ENCODE assay signal across 14 cellular contexts in the genomic region with DNA sequence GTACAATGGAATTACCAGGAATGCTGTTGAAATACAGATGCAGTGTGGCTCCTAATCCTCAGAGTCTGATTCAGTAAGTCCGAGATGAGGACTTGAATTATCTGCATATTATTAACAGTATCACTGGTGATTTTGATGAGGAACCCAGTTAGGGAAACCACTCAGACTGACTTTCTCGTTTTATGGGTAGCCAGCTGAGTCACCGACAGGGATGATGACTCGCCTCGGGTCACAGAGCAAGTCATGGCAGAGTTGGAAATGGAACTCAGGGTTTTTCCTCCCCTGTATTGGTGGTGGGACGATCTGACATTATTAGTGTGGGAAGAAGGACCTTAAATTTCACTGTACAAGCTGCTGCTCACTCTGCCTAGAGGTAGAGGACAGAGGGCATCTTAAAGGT. TPM values are rescaled to one million over a fixed set of nuclear protein-coding genes. Genes with fewer than 3 reads are reported as not detected.
A peak's percentile ranks its signal among the peaks of the same experiment; 100 is the strongest.
DNase-seq lines count a peak whose midpoint lies in the region; ATAC-seq, FAIRE-seq and TF ChIP-seq lines count a peak whose summit lies in the region.
"Had no signal": no experiment of that assay in that cellular context is flagged by ENCODE, and none has a peak within 500 bp of the region (broad histone marks: within the 10 kb centered on the region; RNA-seq: fewer than 3 reads in every experiment).

No MANE protein-coding gene starts in this region.

- under 1% methylated on average over 6 of the region's 6 CpGs for WGBS in K562 (ENCODE audit: insufficient coverage, low coverage, missing lambda C conversion rate)
- WGBS in HepG2 (ENCODE audit: low lambda C conversion rate): 0% methylated on average over 4 of the region's 6 CpGs

- peak; percentile 37 for DNase-seq in NOMO-1 treated with DMSO at 0.1 percent for 48 hours (lab: John Stamatoyannopoulos, UW; ENCODE audit: unreplicated experiment)
- DNase-seq in NOMO-1 treated with dmso at 0.1 percent for 144 hours (lab: John Stamatoyannopoulos, UW; ENCODE audit: unreplicated experiment): no peak
- peak; percentile 85 for DNase-seq in M059J (ENCODE audit: low read depth)
- peak in 2 of 4 experiments; percentile 53 to 70 for DNase-seq in K562 (ENCODE audit: extremely low read depth in 1 of 4, low spot score in 3 of 4)
- no peak for DNase-seq in osteoblast (ENCODE audit: insufficient read length, low spot score, missing footprints)
- no peak for DNase-seq in GM19239 (ENCODE audit: insufficient read length, low spot score)
- DNase-seq in NCI-H1694 treated with DMSO at 0.1 percent for 48 hours (lab: John Stamatoyannopoulos, UW): no peak
- no peak for DNase-seq in HepG2 (ENCODE audit: low spot score)
- DNase-seq: activated effector memory CD4-positive, alpha-beta T cell treated with anti-CD3 and anti-CD28 coated beads, Interleukin-2, amount 50 U/mL, for 16 hours; GDM1; H9; NCI-H1092 treated with DMSO at 0.1 percent for 48 hours; T-helper 9 cell had no signal

- H3K27ac ChIP-seq in K562 (ENCODE audit: extremely low read depth, low read depth, low read length) (peak overlapping the region; percentile 86), osteoblast (ENCODE audit: low read depth, low read length) (peak overlapping the region; percentile 58), HepG2 (ENCODE audit: extremely low read length, insufficient read depth, low read length) (no peak overlapping the region)

- intact Hi-C loops in K562 (cut with micrococcal nuclease): loop anchor here (2.0 to 10.0 kb wide), 2 partner anchors 89 to 495 kb away; no protein-coding TSS in a partner anchor
- intact Hi-C loops in HepG2 (cut with micrococcal nuclease; ENCODE audit: unreplicated experiment): no loop called here

- in situ Hi-C loops in K562 (cut with MboI): loop anchor here (5.0 to 25.0 kb wide), 4 partner anchors 85 to 685 kb away; no protein-coding TSS in a partner anchor
- in situ Hi-C loops in HepG2 (cut with HindIII; ENCODE audit: extremely low pct_ligation_motif_present, low pct_unique_long_range_greater_than_20kb): loop anchor here (25.0 kb wide), 1 partner anchor 498 kb away; no protein-coding TSS in a partner anchor

- H4K20me1 ChIP-seq in K562 (replicated peaks; ENCODE audit: control insufficient read depth, insufficient read depth, low read length): no peaks in the 10 kb centered on the region
- no peaks in the 10 kb centered on the region for H4K20me1 ChIP-seq in osteoblast (ENCODE audit: insufficient read depth, low read length)
- no peaks in the 10 kb centered on the region for H4K20me1 ChIP-seq in HepG2 (ENCODE audit: insufficient read depth, low read length)

- TF ChIP-seq CTCF in K562 (IDR thresholded peaks at IDR 0.05 in 2 of 3, conservative IDR thresholded peaks at IDR 0.05 in 1 of 3; ENCODE audit: insufficient read depth in 2 of 3, low read depth in 1 of 3, low read length in 3 of 3): no peak
- no peak for TF ChIP-seq CTCF in osteoblast (IDR thresholded peaks at IDR 0.05; ENCODE audit: extremely low read depth, low read depth, low read length)
- TF ChIP-seq CTCF in HepG2 (CRISPR knock-in tag; IDR thresholded peaks at IDR 0.05): no peak

- H3K9me1 ChIP-seq in K562 (ENCODE audit: control insufficient read depth, insufficient read depth, low read length): no peaks in the 10 kb centered on the region

- H3K4me3 ChIP-seq in K562 (no peak overlapping the region), osteoblast (ENCODE audit: insufficient read depth, low read length) (no peak overlapping the region), HepG2 (replicated peaks in 1 of 3; ENCODE audit: insufficient read depth in 1 of 3, low read depth in 2 of 3, low read length in 3 of 3) (no peak overlapping the region)

- H3K9ac ChIP-seq in K562 (ENCODE audit: insufficient read depth in 1 of 2, low read depth in 2 of 2, low read length in 2 of 2): peak overlapping the region in 1 of 2 experiments; percentile 65; a peak in 2 of 4 replicates
- no peak overlapping the region for H3K9ac ChIP-seq in HepG2 (ENCODE audit: insufficient read depth, low read depth, low read length)

- CTCF ChIA-PET in K562 (lab: Yijun Ruan, JAX; ENCODE audit: low intra/inter-chr PET ratio): interaction anchor here (0.7 to 6.5 kb wide), 2 partner anchors 249 to 263 kb away, joined by 3 to 39 read pairs; no protein-coding TSS in a partner anchor
- CTCF ChIA-PET in HepG2 (lab: Yijun Ruan, JAX; ENCODE audit: low intra/inter-chr PET ratio, low total read pairs): no interaction called here

- no peaks in the 10 kb centered on the region for H3K79me2 ChIP-seq in K562 (ENCODE audit: control insufficient read depth, insufficient read depth, low read length)
- H3K79me2 ChIP-seq in osteoblast (ENCODE audit: insufficient read depth, low read length): no peaks in the 10 kb centered on the region
- H3K79me2 ChIP-seq in HepG2 (ENCODE audit: insufficient read depth, low read length): no peaks in the 10 kb centered on the region

- H3K4me2 ChIP-seq in K562 (ENCODE audit: insufficient read depth, low read length): peak overlapping the region; percentile 72
- no peak overlapping the region for H3K4me2 ChIP-seq in osteoblast (ENCODE audit: insufficient read depth, low read length)
- no peak overlapping the region for H3K4me2 ChIP-seq in HepG2 (ENCODE audit: low read depth, low read length)

- H2AFZ ChIP-seq in K562 (ENCODE audit: low read depth, low read length): peak overlapping the region; percentile 76
- no peak overlapping the region for H2AFZ ChIP-seq in osteoblast (ENCODE audit: low read length)
- no peak overlapping the region for H2AFZ ChIP-seq in HepG2 (ENCODE audit: low read length)

- FAIRE-seq in K562 (lab: Jason Lieb, UNC) (peak; percentile 80), GM19239 (lab: Jason Lieb, UNC) (no peak), HepG2 (lab: Jason Lieb, UNC) (no peak)
- FAIRE-seq: A204.1 had no signal

- H3K36me3 ChIP-seq in K562 (ENCODE audit: control insufficient read depth, insufficient read depth, low read length): no peaks in the 10 kb centered on the region; the same call in 2 of the 3 replicates
- H3K36me3 ChIP-seq in osteoblast (ENCODE audit: insufficient read depth, low read length): no peaks in the 10 kb centered on the region
- H3K36me3 ChIP-seq in HepG2 (replicated peaks in 1 of 2; ENCODE audit: control insufficient read depth in 1 of 2, insufficient read depth in 2 of 2, low read length in 2 of 2): no peaks in the 10 kb centered on the region

- TF ChIP-seq EP300 in K562 (IDR thresholded peaks at IDR 0.05; ENCODE audit: low read length) (no peak), HepG2 (IDR thresholded peaks at IDR 0.05; ENCODE audit: low read depth in 2 of 2, low read length in 2 of 2) (no peak), HepG2 (CRISPR knock-in tag; IDR thresholded peaks at IDR 0.05; ENCODE audit: borderline replicate concordance) (no peak)

- BruUV-seq in K562 (replicated peaks; lab: Mats Ljungman, UMichigan) (no TSS peak), HepG2 (replicated peaks; lab: Mats Ljungman, UMichigan) (no TSS peak)

- H3K9me3 ChIP-seq in K562 (replicated peaks; ENCODE audit: control insufficient read depth, insufficient read depth, low read depth, low read length) (no peaks in the 10 kb centered on the region), osteoblast (ENCODE audit: low read depth, low read length) (no peaks in the 10 kb centered on the region), HepG2 (ENCODE audit: low read length) (no peaks in the 10 kb centered on the region)

- no peaks in the 10 kb centered on the region for H3K27me3 ChIP-seq in K562 (ENCODE audit: control insufficient read depth in 2 of 2, insufficient read depth in 2 of 2, low read length in 2 of 2)
- no peaks in the 10 kb centered on the region for H3K27me3 ChIP-seq in osteoblast (ENCODE audit: insufficient read depth, low read length)
- no peaks in the 10 kb centered on the region for H3K27me3 ChIP-seq in HepG2 (ENCODE audit: control insufficient read depth in 1 of 2, insufficient read depth in 2 of 2, low read length in 2 of 2)

- TF ChIP-seq RAD21 in K562 (CRISPR knock-in tag; conservative IDR thresholded peaks at IDR 0.05 in 1 of 2, IDR thresholded peaks at IDR 0.05 in 1 of 2) (no peak), HepG2 (CRISPR knock-in tag; IDR thresholded peaks at IDR 0.05) (no peak)

- H3K4me1 ChIP-seq in K562 (replicated peaks in 1 of 2; ENCODE audit: control insufficient read depth in 2 of 2, insufficient read depth in 2 of 2, low read length in 2 of 2): peaks cover 32 to 49% of the 10 kb centered on the region in 2 experiments; a peak in 4 of 5 replicates
- H3K4me1 ChIP-seq in osteoblast (ENCODE audit: insufficient read depth, low read length): peaks cover 27% of the 10 kb centered on the region
- no peaks in the 10 kb centered on the region for H3K4me1 ChIP-seq in HepG2 (ENCODE audit: insufficient read depth, low read length)

- TF ChIP-seq POLR2A in K562 (conservative IDR thresholded peaks at IDR 0.05) (no peak), HepG2 (IDR thresholded peaks at IDR 0.05; ENCODE audit: insufficient read depth in 1 of 2, low read depth in 2 of 2, low read length in 2 of 2) (no peak)

- POLR2A ChIA-PET in K562 (lab: Yijun Ruan, JAX): interaction anchor here (2.0 to 2.4 kb wide), 3 partner anchors 231 to 257 kb away, joined by 6 to 8 read pairs (median 7); no protein-coding TSS in a partner anchor
- POLR2A ChIA-PET in HepG2 (lab: Yijun Ruan, JAX): no interaction called here

- ATAC-seq in K562: peak; percentile 60
- ATAC-seq in HepG2: no peak

RNA-seq across cellular contexts. Expression of gene RTL9, which starts 51.3 kb away (rescaled TPM):
- total RNA-seq in M059J (2014; rRNA removed; shearing (Covaris generic)): 0.02 and 0.12 TPM in 2 replicates
- total RNA-seq in K562 (2011; cell fraction: chromatin; rRNA removed; ENCODE audit: low replicate concordance): 0.16 and 0.26 TPM in 2 replicates
- under 0.01 TPM in 1 of 2 replicates, not detected in the other for total RNA-seq in K562 (2011; cell fraction: nucleolus; rRNA removed)
- total RNA-seq in K562 (2011; cell fraction: nucleoplasm; rRNA removed): 0.15 TPM in 2 replicates
- total RNA-seq in K562 (2014; rRNA removed) (0.04 and 0.05 TPM in 2 replicates), K562 (2014; rRNA removed; fragmentation: Illumina TruSeq; extraction: Trizol) (0.10 and 0.11 TPM in 2 replicates), K562 (2015; rRNA removed; fragmentation: Illumina TruSeq; extraction: Trizol) (0.04 TPM in 1 of 2 replicates, not detected in the other), K562 (2021) (0.16 and 0.31 TPM in 2 replicates), osteoblast (0.59 and 0.72 TPM in 2 replicates), HepG2 (2016; rRNA removed; fragmentation: Illumina TruSeq; extraction: Trizol) (0.02 and 0.15 TPM in 2 replicates)
- polyA plus RNA-seq in K562 (2011; rRNA removed) (0.03 and 0.35 TPM in 2 replicates), K562 (2014; fragmentation: Illumina TruSeq; extraction: Trizol) (0.18 and 0.22 TPM in 2 replicates), K562 (2014; fragmentation: Nextera tagmentation; extraction: Ambion mirVana) (under 1 TPM in 1 of 2 experiments, not detected in 1; 0.06 TPM), K562 (2014; rRNA removed) (0.11 and 0.21 TPM in 2 replicates), HepG2 (2011; rRNA removed) (0.01 TPM in 1 of 2 replicates, not detected in the other)
- polyA plus RNA-seq in K562 (2011; cell fraction: cytosol; rRNA removed): 0.06 and 0.52 TPM in 2 replicates
- 0.10 and 1.2 TPM in 2 replicates for polyA plus RNA-seq in K562 (2011; cell fraction: nucleus; rRNA removed)
- 0.08 and 0.17 TPM in 2 replicates for polyA plus RNA-seq in K562 (2012)
- 0.25 TPM in 1 of 2 replicates, not detected in the other for polyA minus RNA-seq in K562 (2011; rRNA and poly(A)+ RNA removed)
- polyA minus RNA-seq in K562 (2011; cell fraction: cytosol; rRNA and poly(A)+ RNA removed): 0.38 TPM in 1 of 2 replicates, not detected in the other
- 0.13 TPM in 1 of 2 replicates, not detected in the other for polyA minus RNA-seq in K562 (2011; cell fraction: nucleus; rRNA and poly(A)+ RNA removed)
- not detected in 2 replicates for total RNA-seq in HepG2 (2016; cell fraction: cytosol; rRNA removed; fragmentation: Illumina TruSeq; extraction: Trizol; ENCODE audit: low read depth)
- total RNA-seq in HepG2 (2016; cell fraction: insoluble cytoplasmic fraction; rRNA removed; fragmentation: Illumina TruSeq; extraction: Trizol): 0.02 TPM in 1 of 2 replicates, not detected in the other
- not detected in 2 replicates for total RNA-seq in HepG2 (2016; cell fraction: membrane; rRNA removed; fragmentation: Illumina TruSeq; extraction: Trizol)
- total RNA-seq in HepG2 (2016; cell fraction: nucleus; rRNA removed; fragmentation: Illumina TruSeq; extraction: Trizol): 0.06 TPM in 1 of 2 replicates, not detected in the other
- 0.01 TPM in 1 of 2 replicates, not detected in the other for polyA plus RNA-seq in HepG2 (2011; cell fraction: cytosol; rRNA removed)
- not detected in 2 replicates for polyA plus RNA-seq in HepG2 (2011; cell fraction: nucleus; rRNA removed)
- not detected in 2 replicates for polyA plus RNA-seq in HepG2 (2012)
- not detected in 2 replicates for polyA plus RNA-seq in HepG2 (2016; cell fraction: cytosol; fragmentation: Illumina TruSeq; extraction: Trizol; ENCODE audit: low read depth)
- 0.04 TPM in 2 replicates for polyA plus RNA-seq in HepG2 (2016; cell fraction: insoluble cytoplasmic fraction; fragmentation: Illumina TruSeq; extraction: Trizol; ENCODE audit: low read depth)
- 0.03 TPM in 1 of 2 replicates, not detected in the other for polyA plus RNA-seq in HepG2 (2016; cell fraction: membrane; fragmentation: Illumina TruSeq; extraction: Trizol; ENCODE audit: low read depth)
- polyA plus RNA-seq in HepG2 (2016; cell fraction: nucleus; fragmentation: Illumina TruSeq; extraction: Trizol; ENCODE audit: insufficient read depth, low read depth): 0.11 and 0.16 TPM in 2 replicates
- 0.02 TPM in 1 of 2 replicates, not detected in the other for polyA minus RNA-seq in HepG2 (2011; rRNA and poly(A)+ RNA removed; ENCODE audit: low replicate concordance)
- polyA minus RNA-seq in HepG2 (2011; cell fraction: cytosol; rRNA and poly(A)+ RNA removed): not detected in 2 replicates
- not detected in 2 replicates for polyA minus RNA-seq in HepG2 (2011; cell fraction: nucleus; rRNA and poly(A)+ RNA removed)

Comparison
In these comparisons a context has a peak if more than half of its experiments do, and no peak if none do; other contexts are left out.
1. DNase-seq: peak in NOMO-1 treated with DMSO at 0.1 percent for 48 hours (single experiment) and M059J (single experiment); none in NOMO-1 treated with dmso at 0.1 percent for 144 hours (single experiment), osteoblast (single experiment), GM19239 (single experiment), NCI-H1694 treated with DMSO at 0.1 percent for 48 hours (single experiment) and HepG2 (single experiment).